In the genomic region with DNA sequence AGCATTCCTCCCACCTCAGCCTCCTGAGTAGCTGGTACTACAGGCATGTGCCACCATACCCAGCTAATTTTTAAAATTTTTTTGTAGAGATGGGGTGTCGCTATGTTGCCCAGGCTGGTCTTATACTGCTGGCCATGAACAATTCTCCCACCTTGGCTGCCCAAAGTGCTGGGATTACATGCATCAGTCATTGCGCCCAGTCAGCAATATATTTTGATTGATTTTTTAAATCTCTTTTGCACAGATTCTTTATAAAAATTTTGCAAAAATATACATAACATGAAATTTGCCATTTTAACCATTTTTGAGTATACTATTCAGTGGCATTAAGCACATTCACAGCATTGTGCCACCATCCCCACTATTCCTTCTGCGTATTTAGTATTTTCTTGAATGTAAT, we compare ENCODE assay signal across 26 cellular contexts.
"Had no signal": no experiment of that assay in that cellular context is flagged by ENCODE, and none has a peak within 500 bp of the region (broad histone marks: within the 10 kb centered on the region; RNA-seq: fewer than 3 reads in every experiment).

No MANE protein-coding gene starts in this region.

- H3K27ac ChIP-seq: epithelial cell of prostate, esophagus squamous epithelium, gastrocnemius medialis, heart right ventricle, left lung, lower lobe of right lung had no signal

- H3K27me3 ChIP-seq: esophagus squamous epithelium, gastrocnemius medialis, heart right ventricle, left lung had no signal

- DNase-seq: cortex of kidney; effector CD8-positive, alpha-beta T cell; effector memory CD8-positive, alpha-beta T cell; endodermal cell; erythroblast; esophagus squamous epithelium; foreskin fibroblast; foreskin melanocyte; gastrocnemius medialis; glutamatergic neuron; head of caudate nucleus; heart right ventricle; hippocampal formation; left cardiac atrium; left lung; left ventricle myocardium superior; lower lobe of right lung; mesenchymal stem cell; mucosa of descending colon; naive B cell; naive thymus-derived CD8-positive, alpha-beta T cell had no signal

- ATAC-seq: effector memory CD8-positive, alpha-beta T cell; esophagus mucosa; gastrocnemius medialis; heart right ventricle; left cardiac atrium; left lung; left ventricle myocardium superior; lower lobe of right lung; mucosa of descending colon; naive thymus-derived CD8-positive, alpha-beta T cell had no signal

- H3K4me1 ChIP-seq: esophagus squamous epithelium, gastrocnemius medialis, heart right ventricle, left lung, lower lobe of right lung had no signal

- H3K36me3 ChIP-seq: gastrocnemius medialis, left lung, lower lobe of right lung had no signal

- FAIRE-seq: endometrium, islet of Langerhans, keratinocyte had no signal

- H3K4me3 ChIP-seq: esophagus squamous epithelium, gastrocnemius medialis, heart right ventricle, left lung, lower lobe of right lung, mucosa of descending colon had no signal
